In genomic region chr12:57620936-57621496, GRCh38 we compare ENCODE assay signal across 8 cellular contexts. TPM values are rescaled to one million over a fixed set of nuclear protein-coding genes. Genes with fewer than 3 reads are reported as not detected.
DNase-seq lines count a peak whose midpoint lies in the region; ATAC-seq, FAIRE-seq and TF ChIP-seq lines count a peak whose summit lies in the region.

No MANE protein-coding gene starts in this region.

- H3K4me1 Mint-ChIP-seq in nephron progenitor cell: peaks cover 31% of the 10 kb centered on the region

- DNase-seq in endothelial cell of umbilical vein (ENCODE audit: low read depth, low spot score) (no peak), nephron progenitor cell (peak; percentile 37), ovary (no peak), NAMALWA (ENCODE audit: low spot score) (no peak), NOMO-1 treated with dmso at 0.1 percent for 144 hours (lab: John Stamatoyannopoulos, UW; ENCODE audit: unreplicated experiment) (no peak)

- CTCF ChIA-PET in endothelial cell of umbilical vein (lab: Charles Lee): interaction anchor here (1.2 to 3.4 kb wide), 9 partner anchors 9 to 162 kb away, joined by 4 to 113 read pairs (median 7); partner anchors contain the start of genes ARHGEF25, B4GALNT1, DTX3 and GLI1

- H3K9me3 ChIP-seq in BLaER1 treated with 17β-estradiol and CSF1 and Interleukin-3, amounts not matched to agents 10 nM and 100 nM (replicated peaks in 1 of 11): peaks cover 0 to 7% (median 0%) of the 10 kb centered on the region in 11 experiments; a peak in 2 of 22 replicates
- no peaks in the 10 kb centered on the region for H3K9me3 ChIP-seq in OCI-LY1 (ENCODE audit: low read length)
- H3K9me3 ChIP-seq in endothelial cell of umbilical vein (replicated peaks; ENCODE audit: control insufficient read depth, insufficient read depth, low read length): no peaks in the 10 kb centered on the region
- H3K9me3 ChIP-seq in ovary: no peaks in the 10 kb centered on the region

- no TSS peak for BruUV-seq in endothelial cell of umbilical vein (replicated peaks; lab: Mats Ljungman, UMichigan)

- 0 out of 22 replicates have a peak, but pooled peaks cover 0 to 4% (median 0%) of the 10 kb centered on the region in 11 experiments for H3K36me3 ChIP-seq in BLaER1 treated with 17β-estradiol and CSF1 and Interleukin-3, amounts not matched to agents 10 nM and 100 nM
- H3K36me3 ChIP-seq in OCI-LY1 (ENCODE audit: insufficient read depth, low read length) (no peaks in the 10 kb centered on the region), endothelial cell of umbilical vein (ENCODE audit: control insufficient read depth in 2 of 2, extremely low read depth in 1 of 2, insufficient read depth in 2 of 2, low read length in 2 of 2) (no peaks in the 10 kb centered on the region), ovary (no peaks in the 10 kb centered on the region)

- H3K9me1 ChIP-seq in endothelial cell of umbilical vein (replicated peaks; ENCODE audit: control insufficient read depth, extremely low read depth, insufficient read depth, low read length): no peaks in the 10 kb centered on the region

- H3K27me3 ChIP-seq in BLaER1 treated with 17β-estradiol and CSF1 and Interleukin-3, amounts not matched to agents 10 nM and 100 nM: peaks cover 85 to 94% (median 89%) of the 10 kb centered on the region in 11 experiments
- H3K27me3 ChIP-seq in OCI-LY1 (ENCODE audit: insufficient read depth, low read length) (peaks cover 6% of the 10 kb centered on the region), endothelial cell of umbilical vein (ENCODE audit: control insufficient read depth in 2 of 2, insufficient read depth in 2 of 2, low read length in 2 of 2) (peaks cover 52 to 56% of the 10 kb centered on the region in 2 experiments), ovary (no peaks in the 10 kb centered on the region)

- no peak overlapping the region for H3K27ac Mint-ChIP-seq in nephron progenitor cell

- no peaks in the 10 kb centered on the region for H3K79me2 ChIP-seq in OCI-LY1 (ENCODE audit: insufficient read depth, low read length)
- no peaks in the 10 kb centered on the region for H3K79me2 ChIP-seq in endothelial cell of umbilical vein (ENCODE audit: control insufficient read depth, insufficient read depth, low read length)

- H3K4me3 ChIP-seq in BLaER1 treated with 17β-estradiol and CSF1 and Interleukin-3, amounts not matched to agents 10 nM and 100 nM: peak overlapping the region; percentile 8 to 54 (median 36); a peak in 16 of 20 replicates
- H3K4me3 ChIP-seq in OCI-LY1 (ENCODE audit: low read depth, low read length, poor library complexity, severe bottlenecking) (peak overlapping the region; percentile 34), endothelial cell of umbilical vein (replicated peaks in 1 of 3; ENCODE audit: insufficient read depth in 1 of 3, low read depth in 1 of 3, low read length in 3 of 3) (no peak overlapping the region), ovary (no peak overlapping the region)

- POLR2A ChIA-PET in endothelial cell of umbilical vein (lab: Charles Lee): interaction anchor here (1.8 kb wide), 1 partner anchor 29 kb away, joined by 6 read pairs; no protein-coding TSS in a partner anchor

- peaks cover 22% of the 10 kb centered on the region for H3K36me3 Mint-ChIP-seq in nephron progenitor cell (ENCODE audit: low read depth)

- no peak overlapping the region for H3K27ac ChIP-seq in BLaER1 treated with 17β-estradiol and CSF1 and Interleukin-3, amounts not matched to agents 10 nM and 100 nM
- H3K27ac ChIP-seq in OCI-LY1 (ENCODE audit: low read depth, low read length, poor library complexity, severe bottlenecking) (no peak overlapping the region), endothelial cell of umbilical vein (ENCODE audit: insufficient read depth, low read depth, low read length) (no peak overlapping the region), ovary (no peak overlapping the region)

- H3K9me3 Mint-ChIP-seq in nephron progenitor cell: peaks cover 3% of the 10 kb centered on the region

- H3K4me2 ChIP-seq in BLaER1 treated with 17β-estradiol and CSF1 and Interleukin-3, amounts not matched to agents 10 nM and 100 nM: peak overlapping the region; percentile 30 to 89 (median 72)
- H3K4me2 ChIP-seq in OCI-LY1 (ENCODE audit: low read length): peak overlapping the region; percentile 58; the same call in 1 of the 2 replicates
- peak overlapping the region; percentile 59 for H3K4me2 ChIP-seq in endothelial cell of umbilical vein (ENCODE audit: insufficient read depth, low read length)

- 4 to 14% (median 8%) methylated on average over 42 of the region's 42 CpGs for WGBS in ovary, 3 donors

- H4K20me1 ChIP-seq in BLaER1 treated with 17β-estradiol and CSF1 and Interleukin-3, amounts not matched to agents 10 nM and 100 nM: peaks cover 0 to 34% (median 17%) of the 10 kb centered on the region in 11 experiments; a peak in 13 of 22 replicates
- no peaks in the 10 kb centered on the region for H4K20me1 ChIP-seq in OCI-LY1 (ENCODE audit: insufficient read depth, low read length)
- no peaks in the 10 kb centered on the region for H4K20me1 ChIP-seq in endothelial cell of umbilical vein (replicated peaks; ENCODE audit: control insufficient read depth, extremely low read depth, insufficient read depth, low read length)

- ATAC-seq in GM18909 (IDR thresholded peaks at IDR 0.05; ENCODE audit: poor library complexity, unreplicated experiment): no peak

- peak overlapping the region; percentile 81 for H3K4me3 Mint-ChIP-seq in nephron progenitor cell

- 0 out of 22 replicates have a peak overlapping the region, but pooled peaks of 1 of the 11 experiments have one; percentile 15 for H3K9ac ChIP-seq in BLaER1 treated with 17β-estradiol and CSF1 and Interleukin-3, amounts not matched to agents 10 nM and 100 nM
- H3K9ac ChIP-seq in OCI-LY1 (ENCODE audit: low read length) (no peak overlapping the region), endothelial cell of umbilical vein (replicated peaks; ENCODE audit: extremely low read depth, insufficient read depth, low read length) (no peak overlapping the region)

- TF ChIP-seq POLR2A in endothelial cell of umbilical vein (IDR thresholded peaks at IDR 0.05; ENCODE audit: low read depth, low read length): no peak
- no peak for TF ChIP-seq POLR2A in ovary (IDR thresholded peaks at IDR 0.05)

- TF ChIP-seq CTCF in OCI-LY1 (IDR thresholded peaks at IDR 0.05; ENCODE audit: low read length) (no peak), endothelial cell of umbilical vein (IDR thresholded peaks at IDR 0.05; ENCODE audit: extremely low read depth in 1 of 2, insufficient read depth in 1 of 2, low read depth in 1 of 2, low read length in 2 of 2) (no peak), nephron progenitor cell (IDR thresholded peaks at IDR 0.05) (no peak), ovary (IDR thresholded peaks at IDR 0.05) (no peak)

- FAIRE-seq in endothelial cell of umbilical vein (lab: Jason Lieb, UNC): no peak

- peaks cover 18 to 37% (median 32%) of the 10 kb centered on the region in 10 experiments for H3K4me1 ChIP-seq in BLaER1 treated with 17β-estradiol and CSF1 and Interleukin-3, amounts not matched to agents 10 nM and 100 nM
- H3K4me1 ChIP-seq in OCI-LY1 (ENCODE audit: insufficient read depth, low read length, severe bottlenecking): peaks cover 9% of the 10 kb centered on the region
- peaks cover 5% of the 10 kb centered on the region for H3K4me1 ChIP-seq in endothelial cell of umbilical vein (ENCODE audit: control insufficient read depth, extremely low read depth, insufficient read depth, low read length)
- H3K4me1 ChIP-seq in ovary (ENCODE audit: insufficient read depth): peaks cover 4% of the 10 kb centered on the region

- no peak for TF ChIP-seq EP300 in ovary (IDR thresholded peaks at IDR 0.05)

- H2AFZ ChIP-seq in OCI-LY1 (ENCODE audit: low read length) (no peak overlapping the region), endothelial cell of umbilical vein (ENCODE audit: low read depth, low read length) (no peak overlapping the region)

- dilution Hi-C loops in endothelial cell of umbilical vein (cut with MboI; ENCODE audit: extremely low pct_ligation_motif_present, low sequenced_read_pairs): no loop called here

- intact Hi-C loops in endothelial cell of umbilical vein (cut with micrococcal nuclease) (loop anchor here (1.0 to 2.0 kb wide), 3 partner anchors 12 to 162 kb away; partner anchors contain the start of genes B4GALNT1 and GLI1), ovary (cut with DNase I) (loop anchor here (1.0 to 10.0 kb wide), 4 partner anchors 36 to 166 kb away; partner anchors contain the start of genes GLI1 (in 1 of the 4) and INHBE (in 1 of the 4))

- H3K27me3 Mint-ChIP-seq in nephron progenitor cell (ENCODE audit: low read depth, poor library complexity): peaks cover 100% of the 10 kb centered on the region

- no peaks in the 10 kb centered on the region for H3K9me2 ChIP-seq in OCI-LY1 (ENCODE audit: low read depth, low read length)

- H3F3A ChIP-seq in OCI-LY1 (ENCODE audit: insufficient read depth, low read length): no peaks in the 10 kb centered on the region

RNA-seq across cellular contexts. Expression of gene ARHGEF25, which starts 9.8 kb away (rescaled TPM):
- 4.7 and 7.4 TPM in 2 replicates for total RNA-seq in endothelial cell of umbilical vein
- 3.5 and 4.7 TPM in 2 replicates for polyA plus RNA-seq in endothelial cell of umbilical vein
- 3.7 and 3.8 TPM in 2 replicates for polyA plus RNA-seq in endothelial cell of umbilical vein (2011; cell fraction: cytosol; rRNA removed)
- 26.0 and 33.6 TPM in 2 replicates for polyA plus RNA-seq in endothelial cell of umbilical vein (2011; cell fraction: nucleus; rRNA removed)
- 5.9 and 10.1 TPM in 2 replicates for polyA plus RNA-seq in endothelial cell of umbilical vein (2012)
- polyA minus RNA-seq in endothelial cell of umbilical vein: 5.2 and 5.7 TPM in 2 replicates
- not detected for polyA minus RNA-seq in endothelial cell of umbilical vein (2011; cell fraction: cytosol; rRNA and poly(A)+ RNA removed)
- polyA minus RNA-seq in endothelial cell of umbilical vein (2011; cell fraction: nucleus; rRNA and poly(A)+ RNA removed): 1.5 and 3.2 TPM in 2 replicates
- 10 to 100 TPM; 22.1 to 48.4 (median 37.1) TPM for total RNA-seq in ovary
- 10 to 100 TPM; 47.4 to 48.8 TPM for polyA plus RNA-seq in ovary

RNA-seq across cellular contexts. Expression of gene B4GALNT1, which starts 12.0 kb away (rescaled TPM):
- total RNA-seq in endothelial cell of umbilical vein: 0.25 and 0.35 TPM in 2 replicates
- polyA plus RNA-seq in endothelial cell of umbilical vein: 0.24 and 0.33 TPM in 2 replicates
- polyA plus RNA-seq in endothelial cell of umbilical vein (2011; cell fraction: cytosol; rRNA removed): 0.08 and 0.20 TPM in 2 replicates
- 0.32 and 0.33 TPM in 2 replicates for polyA plus RNA-seq in endothelial cell of umbilical vein (2011; cell fraction: nucleus; rRNA removed)
- polyA plus RNA-seq in endothelial cell of umbilical vein (2012): 0.87 and 1.00 TPM in 2 replicates
- 0.66 and 0.81 TPM in 2 replicates for polyA minus RNA-seq in endothelial cell of umbilical vein
- 8.1 TPM for polyA minus RNA-seq in endothelial cell of umbilical vein (2011; cell fraction: cytosol; rRNA and poly(A)+ RNA removed)
- polyA minus RNA-seq in endothelial cell of umbilical vein (2011; cell fraction: nucleus; rRNA and poly(A)+ RNA removed): 0.63 TPM in 1 of 2 replicates, not detected in the other
- 1 to 10 TPM in 1 of 7 donors, under 1 TPM in 6; 0.28 to 1.5 (median 0.56) TPM for total RNA-seq in ovary
- polyA plus RNA-seq in ovary: 1 to 10 TPM in 1 of 2 donors, under 1 TPM in 1; 0.22 to 1.3 TPM

RNA-seq across cellular contexts. Expression of gene DTX3, which starts 16.4 kb away (rescaled TPM):
- total RNA-seq in endothelial cell of umbilical vein (25.9 and 34.5 TPM in 2 replicates), ovary (10 to 100 TPM; 50.0 to 75.2 (median 57.8) TPM)
- polyA plus RNA-seq in endothelial cell of umbilical vein (51.4 and 65.0 TPM in 2 replicates), ovary (10 to 100 TPM; 37.9 to 56.2 TPM)
- 20.2 and 31.4 TPM in 2 replicates for polyA plus RNA-seq in endothelial cell of umbilical vein (2011; cell fraction: cytosol; rRNA removed)
- 193 and 248 TPM in 2 replicates for polyA plus RNA-seq in endothelial cell of umbilical vein (2011; cell fraction: nucleus; rRNA removed)
- 16.2 and 24.6 TPM in 2 replicates for polyA plus RNA-seq in endothelial cell of umbilical vein (2012)
- polyA minus RNA-seq in endothelial cell of umbilical vein: 27.7 and 28.1 TPM in 2 replicates
- polyA minus RNA-seq in endothelial cell of umbilical vein (2011; cell fraction: cytosol; rRNA and poly(A)+ RNA removed): not detected
- 28.7 and 41.1 TPM in 2 replicates for polyA minus RNA-seq in endothelial cell of umbilical vein (2011; cell fraction: nucleus; rRNA and poly(A)+ RNA removed)

RNA-seq across cellular contexts. Expression of gene PIP4K2C, which starts 30.0 kb away (rescaled TPM):
- 9.1 and 11.5 TPM in 2 replicates for total RNA-seq in endothelial cell of umbilical vein
- 10.5 and 11.3 TPM in 2 replicates for polyA plus RNA-seq in endothelial cell of umbilical vein
- polyA plus RNA-seq in endothelial cell of umbilical vein (2011; cell fraction: cytosol; rRNA removed): 7.2 and 8.5 TPM in 2 replicates
- 6.6 and 8.6 TPM in 2 replicates for polyA plus RNA-seq in endothelial cell of umbilical vein (2011; cell fraction: nucleus; rRNA removed)
- 11.9 and 12.7 TPM in 2 replicates for polyA plus RNA-seq in endothelial cell of umbilical vein (2012)
- polyA minus RNA-seq in endothelial cell of umbilical vein: 10.1 and 14.1 TPM in 2 replicates
- 12.6 TPM for polyA minus RNA-seq in endothelial cell of umbilical vein (2011; cell fraction: cytosol; rRNA and poly(A)+ RNA removed)
- polyA minus RNA-seq in endothelial cell of umbilical vein (2011; cell fraction: nucleus; rRNA and poly(A)+ RNA removed): 2.0 and 3.7 TPM in 2 replicates
- 10 to 100 TPM; 16.9 to 30.4 (median 21.2) TPM for total RNA-seq in ovary
- polyA plus RNA-seq in ovary: 10 to 100 TPM; 13.1 to 42.0 TPM

Comparison
In these comparisons a context has a peak if more than half of its experiments do, and no peak if none do; other contexts are left out.
1. H3K4me3 ChIP-seq: peak in BLaER1 treated with 17β-estradiol and CSF1 and Interleukin-3, amounts not matched to agents 10 nM and 100 nM (10 of 10) and OCI-LY1 (single experiment); none in endothelial cell of umbilical vein (0 of 3) and ovary (single experiment).
2. Peak in every context shown above with its lines, with median percentiles within 50 percentile points of each other: H3K4me2 ChIP-seq.